ENCODE assay signal across 9 cellular contexts in the genomic region with DNA sequence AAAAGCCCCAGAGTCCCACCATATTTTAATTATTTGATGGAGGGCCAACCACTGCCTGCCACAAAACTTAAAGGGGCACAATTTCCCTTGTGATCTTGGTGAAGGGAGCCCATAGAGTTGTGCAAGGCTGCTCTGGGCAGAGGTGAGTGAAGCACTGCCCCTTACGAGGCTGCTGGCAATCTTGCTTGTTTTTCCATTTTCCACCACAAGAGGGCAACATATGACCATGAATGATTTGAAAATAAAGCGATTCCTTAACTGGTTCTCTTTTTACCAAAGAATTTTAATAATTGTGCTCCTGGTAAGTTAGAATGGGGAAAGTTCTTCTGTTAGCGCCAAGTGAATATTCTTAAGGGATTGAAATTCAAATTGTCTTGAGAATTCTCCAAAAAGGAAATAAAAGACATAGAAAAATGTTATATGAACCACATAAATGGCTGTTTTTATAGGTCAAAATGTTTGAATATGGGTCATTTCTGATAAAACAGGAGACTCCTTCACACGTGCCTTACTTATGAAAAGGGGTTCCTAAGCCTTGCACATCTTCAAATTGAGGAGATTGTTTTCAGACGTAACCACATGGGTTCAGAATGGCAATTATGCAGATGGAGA. TPM values are rescaled to one million over a fixed set of nuclear protein-coding genes. Genes with fewer than 3 reads are reported as not detected.
DNase-seq lines count a peak whose midpoint lies in the region; ATAC-seq, FAIRE-seq and TF ChIP-seq lines count a peak whose summit lies in the region.
"Had no signal": no experiment of that assay in that cellular context is flagged by ENCODE, and none has a peak within 500 bp of the region (broad histone marks: within the 10 kb centered on the region; RNA-seq: fewer than 3 reads in every experiment).

No MANE protein-coding gene starts in this region.

- H3K4me3 Mint-ChIP-seq in CD4-positive, CD25-positive, alpha-beta regulatory T cell, result no peak overlapping the region
- H3K4me3 Mint-ChIP-seq: IgD-negative memory B cell had no signal

- ATAC-seq in CD4-positive, CD25-positive, alpha-beta regulatory T cell (ENCODE audit: low read depth in 2 of 2), result peak; percentile 50 to 61
- ATAC-seq in GM19351 (IDR thresholded peaks at IDR 0.05; ENCODE audit: unreplicated experiment) (peak; percentile 70), foreskin keratinocyte (peak; percentile 68), pancreas (peak; percentile 76 to 90 (median 88))

- H3K27ac Mint-ChIP-seq in CD4-positive, CD25-positive, alpha-beta regulatory T cell, result no peak overlapping the region

- TF ChIP-seq CTCF in RWPE1 (conservative IDR thresholded peaks at IDR 0.05; ENCODE audit: low read depth) (peak; percentile 72), foreskin keratinocyte (conservative IDR thresholded peaks at IDR 0.05) (peak; percentile 82), pancreas (IDR thresholded peaks at IDR 0.05) (peak; percentile 50 to 80 (median 60)), uterus (IDR thresholded peaks at IDR 0.05) (peak; percentile 75 to 83 (median 80))

- CTCF ChIA-PET in RWPE1 (lab: Yijun Ruan, JAX), result interaction anchor here (0.6 to 2.3 kb wide), 4 partner anchors 38 to 631 kb away, joined by 3 to 8 read pairs (median 4); no protein-coding TSS in a partner anchor

- peaks cover 6% of the 10 kb centered on the region for H3K36me3 Mint-ChIP-seq in CD4-positive, CD25-positive, alpha-beta regulatory T cell

- peaks cover 5 to 14% (median 8%) of the 10 kb centered on the region in 4 donors for H3K4me1 Mint-ChIP-seq in CD4-positive, CD25-positive, alpha-beta regulatory T cell

- TF ChIP-seq POLR2A in uterus (IDR thresholded peaks at IDR 0.05), result no peak

- H3K27me3 ChIP-seq in CD4-positive, CD25-positive, alpha-beta regulatory T cell (ENCODE audit: control insufficient read depth, insufficient read depth, low read length), result no peaks in the 10 kb centered on the region
- no peaks in the 10 kb centered on the region for H3K27me3 ChIP-seq in foreskin keratinocyte
- no peaks in the 10 kb centered on the region for H3K27me3 ChIP-seq in pancreas
- no peaks in the 10 kb centered on the region for H3K27me3 ChIP-seq in uterus

- 19 to 22% methylated on average over 5 of the region's 5 CpGs for WGBS in pancreas, 2 donors

- H3K9me3 ChIP-seq in CD4-positive, CD25-positive, alpha-beta regulatory T cell (ENCODE audit: control insufficient read depth in 2 of 2, low read length in 2 of 2), result no peaks in the 10 kb centered on the region
- H3K9me3 ChIP-seq in pancreas (no peaks in the 10 kb centered on the region), uterus (no peaks in the 10 kb centered on the region)

- intact Hi-C loops in pancreas (cut with DNase I), result loop anchor here in 1 of 3 donors (5.0 kb wide), 1 partner anchor 626 kb away; no protein-coding TSS in a partner anchor
- intact Hi-C loops in uterus (cut with DNase I; ENCODE audit: low total_unique reads), result loop anchor here (5.0 kb wide), 2 partner anchors 616 to 631 kb away; no protein-coding TSS in a partner anchor

- no peaks in the 10 kb centered on the region for H3K4me1 ChIP-seq in CD4-positive, CD25-positive, alpha-beta regulatory T cell (ENCODE audit: control insufficient read depth, insufficient read depth, low read length, poor library complexity, severe bottlenecking)
- H3K4me1 ChIP-seq in foreskin keratinocyte (no peaks in the 10 kb centered on the region), pancreas (peaks cover 0 to 17% (median 4%) of the 10 kb centered on the region in 3 donors), uterus (peaks cover 0 to 4% of the 10 kb centered on the region in 2 donors)

- FAIRE-seq in pancreas (lab: Jason Lieb, UNC), result peak; percentile 81

- DNase-seq in CD4-positive, CD25-positive, alpha-beta regulatory T cell, result peak; percentile 50 to 77 (median 74)
- DNase-seq in Kasumi-1 (lab: John Stamatoyannopoulos, UW) (peak; percentile 61 to 70), RWPE1 (ENCODE audit: low spot score) (peak; percentile 62), foreskin keratinocyte (peak; percentile 19 to 52), pancreas (peak in 4 of 6 donors; percentile 37 to 77 (median 46)), uterus (peak; percentile 45 to 67)
- peak; percentile 20 for DNase-seq in activated T-helper 9 cell treated with anti-CD3 and anti-CD28 coated beads, Interleukin-2, amount 50 U/mL, for 16 hours (ENCODE audit: low read depth)

- no peaks in the 10 kb centered on the region for H3K27me3 Mint-ChIP-seq in CD4-positive, CD25-positive, alpha-beta regulatory T cell
- H3K27me3 Mint-ChIP-seq: IgD-negative memory B cell had no signal

- POLR2A ChIA-PET in RWPE1 (lab: Yijun Ruan, JAX; ENCODE audit: low non-redundant PET), result no interaction called here

- H3K36me3 ChIP-seq in CD4-positive, CD25-positive, alpha-beta regulatory T cell (ENCODE audit: control insufficient read depth, insufficient read depth, low read length), result no peaks in the 10 kb centered on the region
- H3K36me3 ChIP-seq in pancreas (no peaks in the 10 kb centered on the region), uterus (no peaks in the 10 kb centered on the region)

- no peak overlapping the region for H3K27ac ChIP-seq in CD4-positive, CD25-positive, alpha-beta regulatory T cell (ENCODE audit: insufficient read depth, low read length, poor library complexity, severe bottlenecking)
- H3K27ac ChIP-seq in RWPE1, result no peak overlapping the region
- no peak overlapping the region for H3K27ac ChIP-seq in foreskin keratinocyte
- H3K27ac ChIP-seq in pancreas, result no peak overlapping the region
- H3K27ac ChIP-seq in uterus, result no peak overlapping the region

- no peak overlapping the region for H3K4me3 ChIP-seq in CD4-positive, CD25-positive, alpha-beta regulatory T cell (ENCODE audit: low read depth, low read length)
- H3K4me3 ChIP-seq in pancreas, result no peak overlapping the region
- no peak overlapping the region for H3K4me3 ChIP-seq in uterus

- no peaks in the 10 kb centered on the region for H3K9me3 Mint-ChIP-seq in CD4-positive, CD25-positive, alpha-beta regulatory T cell
- H3K9me3 Mint-ChIP-seq: IgD-negative memory B cell had no signal

RNA-seq across cellular contexts. Expression of gene PGM1, which starts 22.7 kb away (rescaled TPM):
- 12.6 TPM for total RNA-seq in CD4-positive, CD25-positive, alpha-beta regulatory T cell
- polyA plus RNA-seq in CD4-positive, CD25-positive, alpha-beta regulatory T cell, result 10 to 100 TPM; 24.2 to 35.4 (median 26.9) TPM
- total RNA-seq in foreskin keratinocyte, result 33.3 and 49.4 TPM in 2 replicates
- polyA plus RNA-seq in foreskin keratinocyte, result 25.2 and 39.2 TPM in 2 replicates
- total RNA-seq in pancreas, result 100 to 1,000 TPM in 1 of 6 donors, 10 to 100 TPM in 5; 55.6 to 106 (median 68.0) TPM
- 10 to 100 TPM; 19.8 to 21.7 TPM for polyA plus RNA-seq in pancreas
- total RNA-seq in uterus, result 10 to 100 TPM; 17.9 to 75.8 (median 27.8) TPM

Comparison
In these comparisons a context has a peak if more than half of its experiments do, and no peak if none do; other contexts are left out.
1. DNase-seq: peak in every context shown above with its lines; median percentile 74 in CD4-positive, CD25-positive, alpha-beta regulatory T cell; 66 in Kasumi-1; 62 in RWPE1; 56 in uterus; 46 in pancreas; 36 in foreskin keratinocyte; 20 in activated T-helper 9 cell treated with anti-CD3 and anti-CD28 coated beads, Interleukin-2, amount 50 U/mL, for 16 hours.